Comparison of ENCODE assay signal across 17 cellular contexts in genomic region chr6:69937402-69938131, GRCh38.
DNase-seq lines count a peak whose midpoint lies in the region; ATAC-seq and TF ChIP-seq lines count a peak whose summit lies in the region.
"Had no signal": no experiment of that assay in that cellular context is flagged by ENCODE, and none has a peak within 500 bp of the region (broad histone marks: within the 10 kb centered on the region; RNA-seq: fewer than 3 reads in every experiment).

No MANE protein-coding gene starts in this region.

- H2BK120ac ChIP-seq in mesenchymal stem cell (ENCODE audit: low read depth, low read length): no peak overlapping the region

- peak overlapping the region; percentile 40 for H4K8ac ChIP-seq in mesenchymal stem cell (ENCODE audit: low read length)

- 84% methylated on average over 5 of the region's 7 CpGs for WGBS in mesenchymal stem cell

- H2BK15ac ChIP-seq in mesenchymal stem cell (ENCODE audit: low read depth, poor library complexity, severe bottlenecking): peak overlapping the region; percentile 2

- H3K4me3 ChIP-seq in mesenchymal stem cell (ENCODE audit: insufficient read depth in 1 of 2, low read depth in 1 of 2, low read length in 2 of 2): no peak overlapping the region
- H3K4me3 ChIP-seq: K562 had no signal

- no peaks in the 10 kb centered on the region for H3K27me3 ChIP-seq in mesenchymal stem cell (ENCODE audit: control insufficient read depth in 1 of 2, insufficient read depth in 1 of 2, low read length in 2 of 2)

- no peak overlapping the region for H3K4me2 ChIP-seq in mesenchymal stem cell (ENCODE audit: low read length, poor library complexity, severe bottlenecking)

- TF ChIP-seq CTCF in RWPE1 (conservative IDR thresholded peaks at IDR 0.05; ENCODE audit: low read depth): no peak
- TF ChIP-seq CTCF in omental fat pad (IDR thresholded peaks at IDR 0.05): no peak

- H3K27ac ChIP-seq in epithelial cell of prostate (peak overlapping the region; percentile 32), mesenchymal stem cell (ENCODE audit: low read length, poor library complexity, severe bottlenecking) (no peak overlapping the region), RWPE1 (no peak overlapping the region)

- no peak overlapping the region for H2AK5ac ChIP-seq in mesenchymal stem cell (ENCODE audit: low read length, severe bottlenecking)

- DNase-seq in Right ventricle myocardium inferior (ENCODE audit: missing footprints) (no peak), cardiac septum (ENCODE audit: low spot score) (no peak), epithelial cell of prostate (ENCODE audit: low read depth, low spot score) (no peak), mesenchymal stem cell (no peak), RWPE1 (ENCODE audit: low spot score) (no peak), KG1 (lab: John Stamatoyannopoulos, UW) (no peak), omental fat pad (ENCODE audit: low spot score) (no peak)
- DNase-seq: 8988T; CD4-positive, alpha-beta memory T cell; NCI-H1105 treated with DMSO at 0.1 percent for 48 hours; NCI-H1694; NCI-H2081 treated with DMSO at 0.1 percent for 48 hours; NCI-H69; NK-92 treated with Interleukin-12 subunit alpha and Interleukin-12 subunit beta, amount 100 ng/mL, for 24 hours; SIG-M5 had no signal

- H3K9me3 ChIP-seq in mesenchymal stem cell (ENCODE audit: control insufficient read depth, low read length): no peaks in the 10 kb centered on the region

- CTCF ChIA-PET in RWPE1 (lab: Yijun Ruan, JAX): no interaction called here

- H3K4ac ChIP-seq in mesenchymal stem cell (ENCODE audit: low read depth in 1 of 2, low read length in 2 of 2): no peak overlapping the region

- no peaks in the 10 kb centered on the region for H3K4me1 ChIP-seq in mesenchymal stem cell (ENCODE audit: control insufficient read depth, insufficient read depth, low read depth, low read length)

- H3K36me3 ChIP-seq in mesenchymal stem cell (ENCODE audit: control insufficient read depth in 1 of 2, insufficient read depth in 2 of 2, low read depth in 1 of 2, low read length in 2 of 2): no peaks in the 10 kb centered on the region

- no peak overlapping the region for H2AFZ ChIP-seq in mesenchymal stem cell (ENCODE audit: low read depth, low read length)

- H2BK5ac ChIP-seq in mesenchymal stem cell (ENCODE audit: low read depth, low read length, poor library complexity, severe bottlenecking): no peak overlapping the region

- H3K9ac ChIP-seq in mesenchymal stem cell (ENCODE audit: low read length): no peak overlapping the region

- no peak overlapping the region for H3K14ac ChIP-seq in mesenchymal stem cell (ENCODE audit: low read length in 2 of 2)

- H3K23ac ChIP-seq in mesenchymal stem cell (ENCODE audit: low read length in 2 of 2): no peak overlapping the region

- H2BK12ac ChIP-seq in mesenchymal stem cell (ENCODE audit: low read length in 2 of 2): peak overlapping the region in 1 of 2 experiments; percentile 52

- no peak overlapping the region for H4K91ac ChIP-seq in mesenchymal stem cell (ENCODE audit: low read length)

- ATAC-seq in Right ventricle myocardium inferior (peak; percentile 54), HG03520 (IDR thresholded peaks at IDR 0.05; ENCODE audit: unreplicated experiment) (no peak), omental fat pad (ENCODE audit: low FRiP score) (no peak)
- ATAC-seq: K562 had no signal

- peak overlapping the region; percentile 28 to 48 for H3K18ac ChIP-seq in mesenchymal stem cell (ENCODE audit: low read depth in 1 of 2, low read length in 2 of 2)

- intact Hi-C loops in Right ventricle myocardium inferior (cut with DNase I): no loop called here
- intact Hi-C loops in cardiac septum (cut with DNase I): no loop called here

- H3K79me1 ChIP-seq in mesenchymal stem cell (replicated peaks; ENCODE audit: low read length, poor library complexity, severe bottlenecking): no peaks in the 10 kb centered on the region

- POLR2A ChIA-PET in RWPE1 (lab: Yijun Ruan, JAX; ENCODE audit: low non-redundant PET): no interaction called here
